ENCODE assay signal across 1 cellular context in the genomic region with DNA sequence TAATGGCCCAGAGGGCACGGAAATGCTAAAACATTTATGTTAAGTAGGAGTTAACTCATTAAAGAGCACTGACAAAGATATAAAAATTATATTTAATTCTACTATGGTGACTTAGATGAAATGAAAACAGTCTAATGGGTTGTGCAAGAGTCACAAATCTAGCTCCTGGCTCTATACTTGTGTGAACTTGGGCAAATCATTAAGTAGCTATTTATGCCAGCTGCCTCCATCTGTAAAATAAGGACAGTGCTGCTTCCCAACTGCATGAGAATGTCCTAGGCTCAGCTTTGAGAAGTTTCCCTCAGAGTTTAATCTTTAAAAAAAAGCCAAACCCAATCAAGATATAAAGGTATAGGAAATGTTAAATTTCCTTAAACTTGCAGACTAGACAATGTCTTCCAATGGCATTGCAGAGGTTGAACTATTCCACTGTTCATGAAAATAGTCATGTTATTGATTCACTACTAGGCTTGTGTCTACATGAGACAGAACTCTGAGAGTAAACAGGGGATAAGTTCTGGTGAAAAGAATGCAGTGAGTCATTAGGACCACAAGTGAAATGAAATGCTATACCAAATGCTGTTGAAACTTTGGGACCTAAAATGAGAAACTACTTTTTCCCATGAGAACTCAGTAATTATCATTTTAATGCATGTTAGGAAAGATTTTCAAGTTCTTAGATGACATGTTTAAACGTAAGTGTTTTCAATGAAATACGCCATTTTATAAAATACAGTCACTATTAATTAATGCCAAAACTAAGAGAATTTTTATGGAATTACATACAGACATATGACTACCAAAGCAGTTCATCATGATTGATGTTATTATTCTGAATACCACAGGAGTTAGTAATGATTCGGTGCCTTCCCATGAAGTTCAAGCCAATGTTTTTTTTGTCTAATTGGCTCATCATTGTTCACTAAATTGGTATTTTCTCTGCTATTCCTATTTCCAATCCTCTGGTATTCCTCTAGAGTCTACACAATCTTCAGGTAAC.
TF ChIP-seq lines count a peak whose summit lies in the region.

No MANE protein-coding gene starts in this region.

TF ChIP-seq in HepG2, 621 proteins besides CTCF, POLR2A, EP300 and RAD21 (continued from another document):
- TF ChIP-seq, protein P1, sequence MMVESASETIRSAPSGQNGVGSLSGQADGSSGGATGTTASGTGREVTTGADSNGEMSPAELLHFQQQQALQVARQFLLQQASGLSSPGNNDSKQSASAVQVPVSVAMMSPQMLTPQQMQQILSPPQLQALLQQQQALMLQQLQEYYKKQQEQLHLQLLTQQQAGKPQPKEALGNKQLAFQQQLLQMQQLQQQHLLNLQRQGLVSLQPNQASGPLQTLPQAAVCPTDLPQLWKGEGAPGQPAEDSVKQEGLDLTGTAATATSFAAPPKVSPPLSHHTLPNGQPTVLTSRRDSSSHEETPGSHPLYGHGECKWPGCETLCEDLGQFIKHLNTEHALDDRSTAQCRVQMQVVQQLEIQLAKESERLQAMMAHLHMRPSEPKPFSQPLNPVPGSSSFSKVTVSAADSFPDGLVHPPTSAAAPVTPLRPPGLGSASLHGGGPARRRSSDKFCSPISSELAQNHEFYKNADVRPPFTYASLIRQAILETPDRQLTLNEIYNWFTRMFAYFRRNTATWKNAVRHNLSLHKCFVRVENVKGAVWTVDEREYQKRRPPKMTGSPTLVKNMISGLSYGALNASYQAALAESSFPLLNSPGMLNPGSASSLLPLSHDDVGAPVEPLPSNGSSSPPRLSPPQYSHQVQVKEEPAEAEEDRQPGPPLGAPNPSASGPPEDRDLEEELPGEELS (CRISPR knock-in tag; IDR thresholded peaks at IDR 0.05), result peak; percentile 79
- TF ChIP-seq ZSCAN12 (CRISPR knock-in tag; IDR thresholded peaks at IDR 0.05), result no peak
- no peak for TF ChIP-seq SAFB2 (CRISPR knock-in tag; IDR thresholded peaks at IDR 0.05; ENCODE audit: borderline replicate concordance, low read depth)
- TF ChIP-seq ELF3 (CRISPR knock-in tag; IDR thresholded peaks at IDR 0.05), result peak; percentile 77
- 0 out of 2 replicates have a peak, but pooled peaks have one; percentile 39 for TF ChIP-seq ZSCAN20 (CRISPR knock-in tag; IDR thresholded peaks at IDR 0.05; ENCODE audit: borderline replicate concordance)
- TF ChIP-seq ZFX (CRISPR knock-in tag; IDR thresholded peaks at IDR 0.05; ENCODE audit: low read depth), result no peak
- peak; percentile 73 for TF ChIP-seq ASH2L (IDR thresholded peaks at IDR 0.05; ENCODE audit: insufficient read length, low read depth, low read length)
- peak; percentile 54; the same call in 1 of the 2 replicates for TF ChIP-seq KDM6A (CRISPR knock-in tag; IDR thresholded peaks at IDR 0.05; ENCODE audit: low read depth)
- TF ChIP-seq TBX3 (IDR thresholded peaks at IDR 0.05; ENCODE audit: borderline replicate concordance), result 0 out of 2 replicates have a peak, but pooled peaks have one; percentile 21
- TF ChIP-seq SALL1 (CRISPR knock-in tag; IDR thresholded peaks at IDR 0.05), result peak; percentile 47; the same call in 1 of the 2 replicates
- no peak for TF ChIP-seq KLF16 (CRISPR knock-in tag; IDR thresholded peaks at IDR 0.05)
- TF ChIP-seq, protein P2, sequence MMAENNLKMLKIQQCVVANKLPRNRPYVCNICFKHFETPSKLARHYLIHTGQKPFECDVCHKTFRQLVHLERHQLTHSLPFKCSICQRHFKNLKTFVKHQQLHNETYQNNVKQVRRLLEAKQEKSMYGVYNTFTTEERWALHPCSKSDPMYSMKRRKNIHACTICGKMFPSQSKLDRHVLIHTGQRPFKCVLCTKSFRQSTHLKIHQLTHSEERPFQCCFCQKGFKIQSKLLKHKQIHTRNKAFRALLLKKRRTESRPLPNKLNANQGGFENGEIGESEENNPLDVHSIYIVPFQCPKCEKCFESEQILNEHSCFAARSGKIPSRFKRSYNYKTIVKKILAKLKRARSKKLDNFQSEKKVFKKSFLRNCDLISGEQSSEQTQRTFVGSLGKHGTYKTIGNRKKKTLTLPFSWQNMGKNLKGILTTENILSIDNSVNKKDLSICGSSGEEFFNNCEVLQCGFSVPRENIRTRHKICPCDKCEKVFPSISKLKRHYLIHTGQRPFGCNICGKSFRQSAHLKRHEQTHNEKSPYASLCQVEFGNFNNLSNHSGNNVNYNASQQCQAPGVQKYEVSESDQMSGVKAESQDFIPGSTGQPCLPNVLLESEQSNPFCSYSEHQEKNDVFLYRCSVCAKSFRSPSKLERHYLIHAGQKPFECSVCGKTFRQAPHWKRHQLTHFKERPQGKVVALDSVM (CRISPR knock-in tag; IDR thresholded peaks at IDR 0.05), result no peak
- TF ChIP-seq ZNF232 (CRISPR knock-in tag; IDR thresholded peaks at IDR 0.05; ENCODE audit: borderline replicate concordance), result no peak
- peak; percentile 93 for TF ChIP-seq FOXO1 (CRISPR knock-in tag; IDR thresholded peaks at IDR 0.05)
- TF ChIP-seq ZNF614 (CRISPR knock-in tag; IDR thresholded peaks at IDR 0.05; ENCODE audit: borderline replicate concordance), result peak; percentile 95
- TF ChIP-seq ZNF652 (CRISPR knock-in tag; IDR thresholded peaks at IDR 0.05; ENCODE audit: borderline replicate concordance, low read depth), result peak; percentile 76
